8 cellular contexts compared by ENCODE assay signal in the genomic region with DNA sequence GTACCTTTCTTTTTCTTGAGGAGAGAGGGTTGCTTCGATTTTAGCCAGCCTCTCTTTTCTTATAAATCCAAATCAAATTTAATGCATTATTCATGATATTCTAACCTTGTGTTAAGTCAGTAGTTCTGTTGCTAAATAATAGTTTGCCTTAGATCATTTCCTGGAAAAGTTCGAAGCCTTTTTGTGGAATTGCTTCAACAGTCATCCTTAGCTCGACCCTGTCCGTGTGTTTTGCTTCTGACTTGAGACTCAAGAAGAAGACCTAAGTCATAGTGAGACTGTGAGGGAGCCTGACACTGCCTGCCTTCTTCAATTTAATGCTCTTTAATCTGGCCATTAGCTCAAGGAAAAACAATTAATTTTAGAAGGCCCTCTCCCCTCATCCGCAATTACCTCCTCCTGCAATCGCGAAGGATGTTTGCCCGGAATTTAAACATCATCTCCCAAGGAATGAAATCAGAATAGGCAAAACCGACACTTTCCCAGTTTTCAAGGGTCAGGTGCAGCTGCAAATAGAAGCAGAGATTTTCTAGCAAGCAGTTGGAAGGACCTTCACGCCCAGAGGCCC. TPM values are rescaled to one million over a fixed set of nuclear protein-coding genes. Genes with fewer than 3 reads are reported as not detected.
A peak's percentile ranks its signal among the peaks of the same experiment; 100 is the strongest.
DNase-seq lines count a peak whose midpoint lies in the region; ATAC-seq, FAIRE-seq and TF ChIP-seq lines count a peak whose summit lies in the region.

No MANE protein-coding gene starts in this region.

- CTCF ChIA-PET in Panc1 (lab: Charles Lee) = interaction anchor here (0.7 to 1.0 kb wide), 2 partner anchors 31 to 659 kb away, joined by 3 read pairs; no protein-coding TSS in a partner anchor

- no peaks in the 10 kb centered on the region for H3K36me3 ChIP-seq in Panc1 (ENCODE audit: control insufficient read depth, insufficient read depth, low read length)
- no peaks in the 10 kb centered on the region for H3K36me3 ChIP-seq in esophagus muscularis mucosa
- no peaks in the 10 kb centered on the region for H3K36me3 ChIP-seq in sigmoid colon

- H3K9me3 ChIP-seq in Panc1 (ENCODE audit: control insufficient read depth, insufficient read depth, low read depth, low read length) (no peaks in the 10 kb centered on the region), esophagus muscularis mucosa (no peaks in the 10 kb centered on the region), sigmoid colon (no peaks in the 10 kb centered on the region)

- no peak for ATAC-seq in Panc1
- ATAC-seq in GM21737 (IDR thresholded peaks at IDR 0.05; ENCODE audit: unreplicated experiment) = no peak
- no peak for ATAC-seq in HG03432 (IDR thresholded peaks at IDR 0.05; ENCODE audit: unreplicated experiment)

- no peak for TF ChIP-seq EP300 in esophagus muscularis mucosa (IDR thresholded peaks at IDR 0.05)
- TF ChIP-seq EP300 in sigmoid colon (IDR thresholded peaks at IDR 0.05) = no peak

- POLR2A ChIA-PET in Panc1 (lab: Charles Lee) = interaction anchor here (0.7 kb wide), 1 partner anchor 49 kb away, joined by 3 read pairs; no protein-coding TSS in a partner anchor

- H3K27me3 ChIP-seq in Panc1 (ENCODE audit: control insufficient read depth, insufficient read depth, low read length) (no peaks in the 10 kb centered on the region), esophagus muscularis mucosa (peaks cover 0 to 14% (median 0%) of the 10 kb centered on the region in 4 donors), sigmoid colon (peaks cover 0 to 7% (median 4%) of the 10 kb centered on the region in 3 donors)

- TF ChIP-seq POLR2A in esophagus muscularis mucosa (IDR thresholded peaks at IDR 0.05; ENCODE audit: low read depth) = no peak
- no peak for TF ChIP-seq POLR2A in sigmoid colon (IDR thresholded peaks at IDR 0.05)

- DNase-seq in Panc1 (ENCODE audit: low read depth, low spot score) (no peak), esophagus muscularis mucosa (ENCODE audit: extremely low spot score) (no peak), sigmoid colon (no peak), RCC 7860 (ENCODE audit: low spot score) (no peak)
- DNase-seq in effector CD4-positive, alpha-beta T cell = no peak

- no peak overlapping the region; the same call in 1 of the 2 replicates for H3K27ac ChIP-seq in Panc1 (ENCODE audit: low read length)
- no peak overlapping the region for H3K27ac ChIP-seq in esophagus muscularis mucosa (replicated peaks in 1 of 4)
- no peak overlapping the region for H3K27ac ChIP-seq in sigmoid colon

- H3K4me3 ChIP-seq in GM08714 (ENCODE audit: low read length) (peak overlapping the region; percentile 74; the same call in 1 of the 2 replicates), Panc1 (ENCODE audit: low read depth in 2 of 2, low read length in 2 of 2) (peak overlapping the region; percentile 60 to 70), esophagus muscularis mucosa (peak overlapping the region; percentile 58 to 72 (median 62)), sigmoid colon (peak overlapping the region in 3 of 4 donors; percentile 45 to 57 (median 56))

- no TSS peak for BruUV-seq in Panc1 (replicated peaks; lab: Mats Ljungman, UMichigan)

- in situ Hi-C loops in Panc1 (cut with HindIII; ENCODE audit: low pct_unique_long_range_greater_than_20kb, low sequenced_read_pairs) = no loop called here

- TF ChIP-seq CTCF in Panc1 (IDR thresholded peaks at IDR 0.05) = no peak
- no peak for TF ChIP-seq CTCF in esophagus muscularis mucosa (IDR thresholded peaks at IDR 0.05)
- TF ChIP-seq CTCF in sigmoid colon (IDR thresholded peaks at IDR 0.05) = no peak

- 27% methylated on average over 10 of the region's 10 CpGs for WGBS in esophagus muscularis mucosa
- 14 to 25% methylated on average over 10 of the region's 10 CpGs for WGBS in sigmoid colon, 2 donors

- no peak for FAIRE-seq in RCC 7860 (lab: Jason Lieb, UNC)

- H3K4me1 ChIP-seq in Panc1 (ENCODE audit: control insufficient read depth, insufficient read depth, low read length) (peaks cover 6% of the 10 kb centered on the region; the same call in 1 of the 2 replicates), esophagus muscularis mucosa (peaks cover 0 to 14% (median 12%) of the 10 kb centered on the region in 4 donors), sigmoid colon (peaks cover 0 to 12% (median 11%) of the 10 kb centered on the region in 4 donors)

- intact Hi-C loops in Panc1 (cut with micrococcal nuclease; ENCODE audit: unreplicated experiment) = loop anchor here (10.0 kb wide), 1 partner anchor 251 kb away; no protein-coding TSS in a partner anchor
- intact Hi-C loops in esophagus muscularis mucosa (cut with DNase I) = loop anchor here (5.0 to 10.0 kb wide), 2 partner anchors 108 to 401 kb away; no protein-coding TSS in a partner anchor
- intact Hi-C loops in sigmoid colon (cut with DNase I) = loop anchor here (5.0 kb wide), 1 partner anchor 108 kb away; no protein-coding TSS in a partner anchor

RNA-seq across cellular contexts. Expression of gene SLC4A8, which starts 0.5 kb away (rescaled TPM):
- total RNA-seq in Panc1 (2021; ENCODE audit: unreplicated experiment) (18.8 TPM), esophagus muscularis mucosa (1 to 10 TPM in 1 of 4 donors, under 1 TPM in 3; 0.46 to 1.7 (median 0.90) TPM), sigmoid colon (1 to 10 TPM in 2 of 4 donors, under 1 TPM in 2; 0.16 to 3.0 (median 1.3) TPM)
- polyA plus RNA-seq in Panc1 (2012; ENCODE audit: insufficient read length) = 3.4 TPM
- polyA plus RNA-seq in sigmoid colon = 1 to 10 TPM in 1 of 3 donors, under 1 TPM in 2; under 0.01 to 1.1 (median under 0.01) TPM

RNA-seq across cellular contexts. Expression of gene GALNT6, which starts 33.0 kb away (rescaled TPM):
- total RNA-seq in Panc1 (2021; ENCODE audit: unreplicated experiment) (6.5 TPM), esophagus muscularis mucosa (1 to 10 TPM; 1.4 to 5.8 (median 3.1) TPM), sigmoid colon (1 to 10 TPM; 1.6 to 7.6 (median 4.6) TPM)
- polyA plus RNA-seq in Panc1 (2012; ENCODE audit: insufficient read length) = 3.3 TPM
- 10 to 100 TPM in 1 of 3 donors, 1 to 10 TPM in 2; 3.7 to 10.6 (median 7.2) TPM for polyA plus RNA-seq in sigmoid colon
